In the genomic region with DNA sequence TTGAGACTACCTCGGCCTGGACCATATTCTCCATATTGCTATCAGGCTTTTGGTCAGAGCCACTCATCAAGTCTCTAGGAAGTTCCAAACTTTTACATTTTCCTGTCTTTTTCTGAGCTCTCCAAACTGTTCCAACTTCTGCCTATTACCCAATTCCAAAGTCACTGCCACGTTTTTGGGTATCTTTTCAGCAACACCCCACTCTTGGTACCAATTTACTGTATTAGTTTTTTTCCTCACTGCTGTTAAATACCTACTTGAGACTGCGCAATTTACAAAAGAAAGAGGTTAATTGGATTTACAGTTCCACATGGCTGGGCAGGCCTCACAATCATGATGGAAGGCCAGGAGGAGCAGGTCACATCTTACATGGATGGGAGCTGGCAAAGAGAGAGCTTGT, we compare ENCODE assay signal across 27 cellular contexts.
"Had no signal": no experiment of that assay in that cellular context is flagged by ENCODE, and none has a peak within 500 bp of the region (broad histone marks: within the 10 kb centered on the region; RNA-seq: fewer than 3 reads in every experiment).

No MANE protein-coding gene starts in this region.

- H3K27ac Mint-ChIP-seq: memory B cell had no signal

- H3K4me1 ChIP-seq: esophagus squamous epithelium, left lung, lower lobe of right lung had no signal

- H3K4me3 ChIP-seq: coronary artery, dorsolateral prefrontal cortex, esophagus squamous epithelium, gastrocnemius medialis, heart right ventricle, left lung, lower lobe of right lung had no signal

- DNase-seq: dermis blood vessel endothelial cell; dorsolateral prefrontal cortex; effector CD4-positive, alpha-beta T cell; effector memory CD4-positive, alpha-beta T cell; erythroblast; esophagus squamous epithelium; foreskin fibroblast; foreskin melanocyte; gastrocnemius medialis; glutamatergic neuron; head of caudate nucleus; heart right ventricle; hippocampal formation; left cardiac atrium; left lung; left ventricle myocardium superior; lower lobe of right lung; mesendoderm; midbrain had no signal

- H3K9me3 ChIP-seq: esophagus squamous epithelium, gastrocnemius medialis had no signal

- H3K4me3 Mint-ChIP-seq: memory B cell had no signal

- FAIRE-seq: colon, endometrium, islet of Langerhans, keratinocyte had no signal

- H3K27ac ChIP-seq: coronary artery, dorsolateral prefrontal cortex, epithelial cell of prostate, esophagus squamous epithelium, gastrocnemius medialis, heart right ventricle, left lung, lower lobe of right lung had no signal

- ATAC-seq: esophagus mucosa, gastrocnemius medialis, heart right ventricle, left cardiac atrium, left lung, left ventricle myocardium superior, lower lobe of right lung had no signal

- H3K27me3 ChIP-seq: dorsolateral prefrontal cortex, esophagus squamous epithelium, gastrocnemius medialis, heart right ventricle, left lung had no signal

- H3K4me1 Mint-ChIP-seq: memory B cell had no signal

- H3K27me3 Mint-ChIP-seq: memory B cell had no signal

- H3K36me3 ChIP-seq: esophagus squamous epithelium, gastrocnemius medialis, heart right ventricle, left lung, lower lobe of right lung had no signal
